In genomic region chr3:16940769-16941683, GRCh38 we compare ENCODE assay signal across 23 cellular contexts. TPM values are rescaled to one million over a fixed set of nuclear protein-coding genes. Genes with fewer than 3 reads are reported as not detected.
A peak's percentile ranks its signal among the peaks of the same experiment; 100 is the strongest.
DNase-seq lines count a peak whose midpoint lies in the region; ATAC-seq and TF ChIP-seq lines count a peak whose summit lies in the region.
"Had no signal": no experiment of that assay in that cellular context is flagged by ENCODE, and none has a peak within 500 bp of the region (broad histone marks: within the 10 kb centered on the region; RNA-seq: fewer than 3 reads in every experiment).

No MANE protein-coding gene starts in this region.

- H3K4me3 ChIP-seq in SJCRH30 (no peak overlapping the region), trophoblast cell (ENCODE audit: low read depth, low read length) (no peak overlapping the region)
- H3K4me3 ChIP-seq: prostate gland, upper lobe of right lung had no signal

- H3K79me2 ChIP-seq in trophoblast cell (ENCODE audit: control insufficient read depth, insufficient read depth, low read length, poor library complexity): no peaks in the 10 kb centered on the region

- DNase-seq in activated CD8-positive, alpha-beta memory T cell treated with anti-CD3 and anti-CD28 coated beads, Interleukin-2, amount 10 ng/mL, durations not matched to agents 7 days and 5 days: no peak
- DNase-seq in activated CD8-positive, alpha-beta memory T cell treated with anti-CD3 and anti-CD28 coated beads, Interleukin-2, amount 50 U/mL, for 48 hours: no peak
- DNase-seq in SK-MEL-5 (ENCODE audit: low read depth, low spot score) (peak; percentile 8), left cardiac atrium (peak; percentile 27), progenitor cell of endocrine pancreas (ENCODE audit: low spot score, unreplicated experiment) (no peak), SJCRH30 (no peak), trophoblast cell (no peak)
- DNase-seq in stimulated activated CD4-positive, alpha-beta T cell treated with anti-CD3 and anti-CD28 coated beads, Interleukin-15, amount 100 ng/mL, for 24 hours: no peak
- DNase-seq: activated B cell treated with CpG ODN at 0.5 μM for 24 hours; activated CD8-positive, alpha-beta memory T cell treated with anti-CD3 and anti-CD28 coated beads for 24 hours; caudate nucleus; foreskin keratinocyte; IMR-90; kidney glomerular epithelial cell; NCI-H146; NCI-H2171; NCI-H524 treated with DMSO at 0.1 percent for 48 hours; stimulated activated CD4-positive, alpha-beta T cell treated with anti-CD3 and anti-CD28 coated beads, Interleukin-4, amount 100 ng/mL, for 4 hours; T1000; upper lobe of right lung had no signal

- peaks cover 31% of the 10 kb centered on the region for H3K4me1 Mint-ChIP-seq in activated CD8-positive, alpha-beta memory T cell treated with anti-CD3 and anti-CD28 coated beads, Interleukin-2, amount 10 ng/mL, durations not matched to agents 7 days and 5 days
- peaks cover 19% of the 10 kb centered on the region for H3K4me1 Mint-ChIP-seq in progenitor cell of endocrine pancreas (ENCODE audit: low read depth)

- no peaks in the 10 kb centered on the region for H3K79me1 ChIP-seq in trophoblast cell (ENCODE audit: low read length)

- H2BK12ac ChIP-seq in trophoblast cell (ENCODE audit: low read length): no peak overlapping the region

- no peak overlapping the region for H3K9ac ChIP-seq in trophoblast cell (ENCODE audit: low read length)

- H3K27me3 ChIP-seq in SJCRH30: no peaks in the 10 kb centered on the region
- no peaks in the 10 kb centered on the region for H3K27me3 ChIP-seq in trophoblast cell (ENCODE audit: insufficient read depth, low read length)
- H3K27me3 ChIP-seq: foreskin keratinocyte, upper lobe of right lung had no signal

- no peak overlapping the region for H2BK5ac ChIP-seq in trophoblast cell (ENCODE audit: low read depth, low read length, poor library complexity)

- H3K9me3 Mint-ChIP-seq in activated CD8-positive, alpha-beta memory T cell treated with anti-CD3 and anti-CD28 coated beads, Interleukin-2, amount 10 ng/mL, durations not matched to agents 7 days and 5 days (ENCODE audit: low read depth): no peaks in the 10 kb centered on the region
- peaks cover 3% of the 10 kb centered on the region for H3K9me3 Mint-ChIP-seq in progenitor cell of endocrine pancreas (ENCODE audit: low read depth)
- H3K9me3 Mint-ChIP-seq: activated B cell treated with CpG ODN at 0.5 μM for 24 hours; activated T-helper 1 cell treated with anti-CD3 and anti-CD28 coated beads, Interleukin-12 subunit alpha, Interleukin-12 subunit beta, Interleukin-2, Interleukin-4 antibody, amounts not matched to agents 30 ng/mL and 10 ng/mL and 1 ng/mL, durations not matched to agents 14 hours and 24 hours and 36 hours had no signal

- H2AFZ ChIP-seq in trophoblast cell (ENCODE audit: insufficient read depth, low read length, poor library complexity): no peak overlapping the region

- no peak overlapping the region for H4K8ac ChIP-seq in trophoblast cell (ENCODE audit: low read depth, low read length)

- CTCF ChIA-PET in activated CD8-positive, alpha-beta memory T cell treated with anti-CD3 and anti-CD28 coated beads, Interleukin-2, amount 10 ng/mL, durations not matched to agents 7 days and 5 days (lab: Charles Lee): interaction anchor here (0.6 to 0.8 kb wide), 2 partner anchors 9 to 57 kb away, joined by 3 read pairs; no protein-coding TSS in a partner anchor

- H3K4me3 Mint-ChIP-seq in activated CD8-positive, alpha-beta memory T cell treated with anti-CD3 and anti-CD28 coated beads, Interleukin-2, amount 10 ng/mL, durations not matched to agents 7 days and 5 days: no peak overlapping the region
- H3K4me3 Mint-ChIP-seq in progenitor cell of endocrine pancreas (ENCODE audit: low read depth): no peak overlapping the region
- H3K4me3 Mint-ChIP-seq: activated B cell treated with CpG ODN at 0.5 μM for 24 hours; activated T-helper 1 cell treated with anti-CD3 and anti-CD28 coated beads, Interleukin-12 subunit alpha, Interleukin-12 subunit beta, Interleukin-2, Interleukin-4 antibody, amounts not matched to agents 30 ng/mL and 10 ng/mL and 1 ng/mL, durations not matched to agents 14 hours and 24 hours and 36 hours had no signal

- no CpG with 5 or more reads among the region's 7 CpGs for WGBS in trophoblast cell (ENCODE audit: extremely low coverage, insufficient coverage, insufficient read length)

- H4K91ac ChIP-seq in trophoblast cell (ENCODE audit: low read depth, low read length): no peak overlapping the region

- intact Hi-C loops in left cardiac atrium (cut with DNase I): loop anchor here in 1 of 2 donors (5.0 to 10.0 kb wide), 2 partner anchors 54 to 106 kb away; no protein-coding TSS in a partner anchor

- H2BK120ac ChIP-seq in trophoblast cell (ENCODE audit: insufficient read depth, low read length, poor library complexity): no peak overlapping the region

- H3K4me1 ChIP-seq in SJCRH30 (no peaks in the 10 kb centered on the region), trophoblast cell (ENCODE audit: control insufficient read depth in 1 of 2, insufficient read depth in 2 of 2, low read length in 2 of 2) (no peaks in the 10 kb centered on the region)
- H3K4me1 ChIP-seq: foreskin keratinocyte, prostate gland, upper lobe of right lung had no signal

- H3K27me3 Mint-ChIP-seq in activated CD8-positive, alpha-beta memory T cell treated with anti-CD3 and anti-CD28 coated beads, Interleukin-2, amount 10 ng/mL, durations not matched to agents 7 days and 5 days: no peaks in the 10 kb centered on the region
- H3K27me3 Mint-ChIP-seq in progenitor cell of endocrine pancreas: no peaks in the 10 kb centered on the region
- H3K27me3 Mint-ChIP-seq: activated B cell treated with CpG ODN at 0.5 μM for 24 hours had no signal

- H3K27ac ChIP-seq in SJCRH30 (no peak overlapping the region), trophoblast cell (ENCODE audit: low read depth, low read length) (no peak overlapping the region)
- H3K27ac ChIP-seq: foreskin keratinocyte, HL-60, prostate gland, upper lobe of right lung had no signal

- no peak overlapping the region for H4K12ac ChIP-seq in trophoblast cell (ENCODE audit: low read depth, low read length)

- H3K36me3 Mint-ChIP-seq in activated CD8-positive, alpha-beta memory T cell treated with anti-CD3 and anti-CD28 coated beads, Interleukin-2, amount 10 ng/mL, durations not matched to agents 7 days and 5 days: peaks cover 15% of the 10 kb centered on the region
- H3K36me3 Mint-ChIP-seq in progenitor cell of endocrine pancreas (ENCODE audit: insufficient read depth): peaks cover 2% of the 10 kb centered on the region

- TF ChIP-seq CTCF in progenitor cell of endocrine pancreas (IDR thresholded peaks at IDR 0.05; ENCODE audit: unreplicated experiment): no peak

- H3K36me3 ChIP-seq in SJCRH30 (no peaks in the 10 kb centered on the region), trophoblast cell (ENCODE audit: control insufficient read depth in 1 of 2, insufficient read depth in 2 of 2, low read length in 2 of 2) (no peaks in the 10 kb centered on the region)
- H3K36me3 ChIP-seq: prostate gland, upper lobe of right lung had no signal

- H2AK5ac ChIP-seq in trophoblast cell (ENCODE audit: low read length): no peak overlapping the region

- no peak overlapping the region for H3K18ac ChIP-seq in trophoblast cell (ENCODE audit: low read length)

- H3K23ac ChIP-seq in trophoblast cell (ENCODE audit: low read length): no peak overlapping the region

- no peaks in the 10 kb centered on the region for H3K9me3 ChIP-seq in SJCRH30 (replicated peaks)
- H3K9me3 ChIP-seq in trophoblast cell (ENCODE audit: insufficient read depth, low read depth, low read length): no peaks in the 10 kb centered on the region
- H3K9me3 ChIP-seq: prostate gland, upper lobe of right lung had no signal

- no peak overlapping the region for H3K14ac ChIP-seq in trophoblast cell (ENCODE audit: low read length)

- no peak overlapping the region for H3K4ac ChIP-seq in trophoblast cell (ENCODE audit: low read depth, low read length)

- ATAC-seq in activated CD8-positive, alpha-beta memory T cell treated with anti-CD3 and anti-CD28 coated beads, Interleukin-2, amount 10 ng/mL, durations not matched to agents 7 days and 5 days: no peak
- ATAC-seq in left cardiac atrium: peak in 1 of 2 donors; percentile 77
- ATAC-seq: foreskin keratinocyte, upper lobe of right lung had no signal

- peak overlapping the region; percentile 1 for H3K27ac Mint-ChIP-seq in activated CD8-positive, alpha-beta memory T cell treated with anti-CD3 and anti-CD28 coated beads, Interleukin-2, amount 10 ng/mL, durations not matched to agents 7 days and 5 days
- peak overlapping the region; percentile 23 for H3K27ac Mint-ChIP-seq in progenitor cell of endocrine pancreas
- H3K27ac Mint-ChIP-seq: activated T-helper 1 cell treated with anti-CD3 and anti-CD28 coated beads, Interleukin-12 subunit alpha, Interleukin-12 subunit beta, Interleukin-2, Interleukin-4 antibody, amounts not matched to agents 30 ng/mL and 10 ng/mL and 1 ng/mL, durations not matched to agents 14 hours and 24 hours and 36 hours had no signal

- in situ Hi-C loops in SK-MEL-5 (cut with HindIII; ENCODE audit: low pct_unique_long_range_greater_than_20kb, low sequenced_read_pairs): no loop called here

- no peak overlapping the region for H3K4me2 ChIP-seq in trophoblast cell (ENCODE audit: low read length)

RNA-seq across cellular contexts. Expression of gene PLCL2, which starts 56.3 kb away (rescaled TPM):
- 10 to 100 TPM; 24.4 to 36.8 TPM for total RNA-seq in activated CD8-positive, alpha-beta memory T cell treated with anti-CD3 and anti-CD28 coated beads, Interleukin-2, amount 10 ng/mL, durations not matched to agents 7 days and 5 days
- 3.5 and 4.4 TPM in 2 replicates for total RNA-seq in SK-MEL-5 (2014; rRNA removed; shearing (Covaris generic))
- 4.0 and 4.8 TPM in 2 replicates for polyA plus RNA-seq in SK-MEL-5 (2015; cell fraction: cytosol; rRNA removed)
- polyA plus RNA-seq in SK-MEL-5 (2015; cell fraction: nucleus; rRNA removed): 3.2 and 3.9 TPM in 2 replicates
- total RNA-seq in left cardiac atrium: 10 to 100 TPM; 29.3 to 38.6 TPM
- total RNA-seq in progenitor cell of endocrine pancreas: 10.8 and 11.3 TPM in 2 replicates
- 1.4 and 1.6 TPM in 2 replicates for total RNA-seq in SJCRH30 (2014; rRNA removed; shearing (Covaris generic))
- polyA plus RNA-seq in trophoblast cell (2013): 5.8 and 5.9 TPM in 2 replicates

Comparison
In these comparisons a context has a peak if more than half of its experiments do, and no peak if none do; other contexts are left out.
1. DNase-seq: peak in SK-MEL-5 (single experiment) and left cardiac atrium (single experiment); none in activated CD8-positive, alpha-beta memory T cell treated with anti-CD3 and anti-CD28 coated beads, Interleukin-2, amount 10 ng/mL, durations not matched to agents 7 days and 5 days (single experiment), activated CD8-positive, alpha-beta memory T cell treated with anti-CD3 and anti-CD28 coated beads, Interleukin-2, amount 50 U/mL, for 48 hours (single experiment), progenitor cell of endocrine pancreas (single experiment), SJCRH30 (0 of 2), trophoblast cell (0 of 2) and stimulated activated CD4-positive, alpha-beta T cell treated with anti-CD3 and anti-CD28 coated beads, Interleukin-15, amount 100 ng/mL, for 24 hours (single experiment).